Comparison of ENCODE assay signal across 1 cellular context in genomic region chr15:74433592-74434259, GRCh38.
TF ChIP-seq lines count a peak whose summit lies in the region.

Gene SEMA7A, minus strand, starts transcription at chr15:74433958. Its CDS starts 40 bp downstream, at chr15:74433918.

TF ChIP-seq in HepG2, 621 proteins besides CTCF, POLR2A, EP300 and RAD21 (continued from another document and continues in another):
- TF ChIP-seq AKNA (CRISPR knock-in tag; IDR thresholded peaks at IDR 0.05; ENCODE audit: borderline replicate concordance) (no peak), ZNF30 (CRISPR knock-in tag; IDR thresholded peaks at IDR 0.05) (no peak), TEAD3 (CRISPR knock-in tag; optimal IDR thresholded peaks at IDR 0.05; ENCODE audit: borderline replicate concordance) (no peak), ZNF788 (CRISPR knock-in tag; IDR thresholded peaks at IDR 0.05; ENCODE audit: borderline replicate concordance) (peak; percentile 76), GATAD2A (CRISPR knock-in tag; IDR thresholded peaks at IDR 0.05) (no peak), AGO2 (optimal IDR thresholded peaks at IDR 0.05; ENCODE audit: low read depth, low read length) (peak; percentile 89), ERF (CRISPR knock-in tag; IDR thresholded peaks at IDR 0.05) (peak; percentile 33; the same call in 1 of the 2 replicates), CCAR2 (optimal IDR thresholded peaks at IDR 0.05; ENCODE audit: low read depth, low read length) (no peak), MED1 (CRISPR knock-in tag; IDR thresholded peaks at IDR 0.05) (peak; percentile 48), THAP8 (CRISPR knock-in tag; IDR thresholded peaks at IDR 0.05; ENCODE audit: borderline replicate concordance) (no peak), ZNF740 (CRISPR knock-in tag; IDR thresholded peaks at IDR 0.05) (0 out of 2 replicates have a peak, but pooled peaks have one; percentile 43), TOPORS (CRISPR knock-in tag; IDR thresholded peaks at IDR 0.05) (0 out of 2 replicates have a peak, but pooled peaks have one; percentile 23), MLXIP (CRISPR knock-in tag; IDR thresholded peaks at IDR 0.05; ENCODE audit: borderline replicate concordance) (peak; percentile 57; the same call in 1 of the 2 replicates), HDAC1 (CRISPR knock-in tag; IDR thresholded peaks at IDR 0.05) (peak; percentile 63), ZIK1 (CRISPR knock-in tag; IDR thresholded peaks at IDR 0.05; ENCODE audit: borderline replicate concordance, low read depth) (0 out of 2 replicates have a peak, but pooled peaks have one; percentile 27), ZNF574 (CRISPR knock-in tag; IDR thresholded peaks at IDR 0.05) (peak; percentile 70), SALL2 (CRISPR knock-in tag; IDR thresholded peaks at IDR 0.05) (peak; percentile 71; the same call in 1 of the 2 replicates), STAG1 (CRISPR knock-in tag; IDR thresholded peaks at IDR 0.05) (peak; percentile 16; the same call in 1 of the 2 replicates), ZNF331 (CRISPR knock-in tag; IDR thresholded peaks at IDR 0.05) (peak; percentile 57), REL (CRISPR knock-in tag; conservative IDR thresholded peaks at IDR 0.05) (no peak), MXD1 (CRISPR knock-in tag; IDR thresholded peaks at IDR 0.05) (peak; percentile 64; the same call in 1 of the 2 replicates), ZNF563 (CRISPR knock-in tag; IDR thresholded peaks at IDR 0.05) (peak; percentile 60; the same call in 1 of the 2 replicates), ZSCAN25 (CRISPR knock-in tag; IDR thresholded peaks at IDR 0.05) (peak; percentile 72; the same call in 1 of the 2 replicates), ESRRA (CRISPR knock-in tag; IDR thresholded peaks at IDR 0.05; ENCODE audit: low read depth) (0 out of 2 replicates have a peak, but pooled peaks have one; percentile 56), ZNF230 (CRISPR knock-in tag; IDR thresholded peaks at IDR 0.05) (peak; percentile 69; the same call in 1 of the 2 replicates), PRPF4 (IDR thresholded peaks at IDR 0.05; ENCODE audit: low read depth, low read length, poor library complexity, severe bottlenecking) (no peak), GABPB1 (CRISPR knock-in tag; IDR thresholded peaks at IDR 0.05) (peak; percentile 56), ZNF724P (CRISPR knock-in tag; IDR thresholded peaks at IDR 0.05; ENCODE audit: borderline replicate concordance) (peak; percentile 22; the same call in 1 of the 2 replicates), ZBTB3 (CRISPR knock-in tag; IDR thresholded peaks at IDR 0.05; ENCODE audit: borderline replicate concordance, low read depth) (0 out of 2 replicates have a peak, but pooled peaks have one; percentile 28), ASH2L (IDR thresholded peaks at IDR 0.05; ENCODE audit: insufficient read length, low read depth, low read length) (peak; percentile 16), ZNF784 (CRISPR knock-in tag; IDR thresholded peaks at IDR 0.05; ENCODE audit: borderline replicate concordance) (peak; percentile 68; the same call in 1 of the 2 replicates), ZSCAN5A (CRISPR knock-in tag; IDR thresholded peaks at IDR 0.05; ENCODE audit: borderline replicate concordance) (no peak), SAFB2 (CRISPR knock-in tag; IDR thresholded peaks at IDR 0.05; ENCODE audit: borderline replicate concordance, low read depth) (no peak; the same call in 1 of the 2 replicates), ZSCAN31 (CRISPR knock-in tag; IDR thresholded peaks at IDR 0.05; ENCODE audit: low read depth) (peak; percentile 87), THAP11 (CRISPR knock-in tag; IDR thresholded peaks at IDR 0.05) (peak; percentile 36; the same call in 1 of the 2 replicates), GABPA (IDR thresholded peaks at IDR 0.05; ENCODE audit: low read depth, low read length) (peak; percentile 25; the same call in 1 of the 2 replicates), GABPA (CRISPR knock-in tag; IDR thresholded peaks at IDR 0.05; ENCODE audit: low read depth) (no peak), TAF1 (CRISPR knock-in tag; IDR thresholded peaks at IDR 0.05) (peak; percentile 69), ZBTB39 (CRISPR knock-in tag; IDR thresholded peaks at IDR 0.05) (no peak), ZNF34 (CRISPR knock-in tag; IDR thresholded peaks at IDR 0.05; ENCODE audit: borderline replicate concordance) (0 out of 2 replicates have a peak, but pooled peaks have one; percentile 13), GATAD1 (CRISPR knock-in tag; IDR thresholded peaks at IDR 0.05) (0 out of 2 replicates have a peak, but pooled peaks have one; percentile 32), ZC3H13 (CRISPR knock-in tag; IDR thresholded peaks at IDR 0.05) (no peak), HOMEZ (CRISPR knock-in tag; IDR thresholded peaks at IDR 0.05; ENCODE audit: low read depth) (no peak)
